ENCODE assay signal across 1 cellular context in the genomic region with DNA sequence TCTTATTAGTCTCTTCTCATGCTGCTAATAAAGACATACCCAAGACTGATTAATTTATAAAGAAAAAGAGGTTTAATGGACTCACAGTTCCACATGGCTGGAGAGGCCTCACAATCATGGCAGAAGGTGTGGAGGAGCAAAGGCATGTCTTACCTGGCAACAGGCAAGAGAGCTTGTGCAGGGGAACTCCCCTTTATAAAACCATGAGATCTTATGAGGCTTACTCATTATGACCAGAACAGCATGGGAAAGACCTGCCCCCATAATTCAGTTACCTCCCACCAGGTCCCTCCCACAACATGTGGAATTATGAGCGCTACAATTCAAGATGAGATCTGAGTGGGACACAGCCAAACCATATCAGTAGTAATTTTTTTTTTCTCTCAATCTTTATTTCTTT. TPM values are rescaled to one million over a fixed set of nuclear protein-coding genes. Genes with fewer than 3 reads are reported as not detected.
"Had no signal": no experiment of that assay in that cellular context is flagged by ENCODE, and none has a peak within 500 bp of the region (broad histone marks: within the 10 kb centered on the region; RNA-seq: fewer than 3 reads in every experiment).

No MANE protein-coding gene starts in this region.

RNA-seq across cellular contexts. Expression of gene SYT14, which starts 33.2 kb away (rescaled TPM):
- total RNA-seq: GM12878 had no signal
